3 cellular contexts compared by ENCODE assay signal in the genomic region with DNA sequence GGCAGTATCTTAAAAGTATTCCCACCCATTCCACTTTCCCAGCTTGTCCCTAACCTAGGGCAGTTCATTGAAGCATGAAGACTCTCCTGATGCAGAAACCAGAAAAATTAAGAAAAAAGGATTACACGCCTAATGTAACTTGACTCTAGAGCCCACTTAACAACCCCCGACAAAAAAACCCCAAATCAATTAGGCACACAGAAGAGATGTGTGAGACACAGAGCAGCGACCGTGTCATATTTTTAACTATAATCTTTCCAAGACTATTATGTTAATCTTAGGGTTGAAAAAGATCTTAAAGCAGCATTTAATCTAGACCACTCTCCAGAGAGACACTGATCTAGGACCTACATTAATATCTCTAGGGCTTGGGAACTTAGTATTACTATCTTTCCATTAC.
TF ChIP-seq lines count a peak whose summit lies in the region.

No MANE protein-coding gene starts in this region.

TF ChIP-seq in A549, 52 proteins besides CTCF, POLR2A, EP300 and RAD21 (continued from another document):
- TF ChIP-seq, protein P1, sequence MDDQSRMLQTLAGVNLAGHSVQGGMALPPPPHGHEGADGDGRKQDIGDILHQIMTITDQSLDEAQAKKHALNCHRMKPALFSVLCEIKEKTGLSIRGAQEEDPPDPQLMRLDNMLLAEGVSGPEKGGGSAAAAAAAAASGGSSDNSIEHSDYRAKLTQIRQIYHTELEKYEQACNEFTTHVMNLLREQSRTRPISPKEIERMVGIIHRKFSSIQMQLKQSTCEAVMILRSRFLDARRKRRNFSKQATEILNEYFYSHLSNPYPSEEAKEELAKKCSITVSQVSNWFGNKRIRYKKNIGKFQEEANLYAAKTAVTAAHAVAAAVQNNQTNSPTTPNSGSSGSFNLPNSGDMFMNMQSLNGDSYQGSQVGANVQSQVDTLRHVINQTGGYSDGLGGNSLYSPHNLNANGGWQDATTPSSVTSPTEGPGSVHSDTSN (IDR thresholded peaks at IDR 0.05): no peak
- no peak for TF ChIP-seq ZNF302 (CRISPR knock-in tag; IDR thresholded peaks at IDR 0.05)
- TF ChIP-seq CBX2 (IDR thresholded peaks at IDR 0.05; ENCODE audit: borderline replicate concordance, low read depth): no peak
- no peak for TF ChIP-seq NFE2L2 (conservative IDR thresholded peaks at IDR 0.05; ENCODE audit: low read length)
- TF ChIP-seq RCOR1 (IDR thresholded peaks at IDR 0.05; ENCODE audit: low read depth, low read length): no peak
- TF ChIP-seq EHF (CRISPR knock-in tag; IDR thresholded peaks at IDR 0.05): no peak
- TF ChIP-seq FOSB (CRISPR knock-in tag; IDR thresholded peaks at IDR 0.05): no peak
- no peak for TF ChIP-seq KDM1A (IDR thresholded peaks at IDR 0.05; ENCODE audit: low read depth)
- no peak for TF ChIP-seq HOXA7 (CRISPR knock-in tag; IDR thresholded peaks at IDR 0.05)
- TF ChIP-seq JUNB (IDR thresholded peaks at IDR 0.05): no peak
- TF ChIP-seq JUN (IDR thresholded peaks at IDR 0.05): no peak
- no peak for TF ChIP-seq CBX8 (IDR thresholded peaks at IDR 0.05)

TF ChIP-seq in GM12878, 131 proteins besides CTCF, POLR2A, EP300 and RAD21 (continued from another document):
- no peak for TF ChIP-seq MYC (IDR thresholded peaks at IDR 0.05; ENCODE audit: insufficient read depth, insufficient read length, insufficient replicate concordance, low read length, severe bottlenecking)
- TF ChIP-seq, protein P2, sequence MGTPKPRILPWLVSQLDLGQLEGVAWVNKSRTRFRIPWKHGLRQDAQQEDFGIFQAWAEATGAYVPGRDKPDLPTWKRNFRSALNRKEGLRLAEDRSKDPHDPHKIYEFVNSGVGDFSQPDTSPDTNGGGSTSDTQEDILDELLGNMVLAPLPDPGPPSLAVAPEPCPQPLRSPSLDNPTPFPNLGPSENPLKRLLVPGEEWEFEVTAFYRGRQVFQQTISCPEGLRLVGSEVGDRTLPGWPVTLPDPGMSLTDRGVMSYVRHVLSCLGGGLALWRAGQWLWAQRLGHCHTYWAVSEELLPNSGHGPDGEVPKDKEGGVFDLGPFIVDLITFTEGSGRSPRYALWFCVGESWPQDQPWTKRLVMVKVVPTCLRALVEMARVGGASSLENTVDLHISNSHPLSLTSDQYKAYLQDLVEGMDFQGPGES (IDR thresholded peaks at IDR 0.05): no peak
- TF ChIP-seq, protein P3, sequence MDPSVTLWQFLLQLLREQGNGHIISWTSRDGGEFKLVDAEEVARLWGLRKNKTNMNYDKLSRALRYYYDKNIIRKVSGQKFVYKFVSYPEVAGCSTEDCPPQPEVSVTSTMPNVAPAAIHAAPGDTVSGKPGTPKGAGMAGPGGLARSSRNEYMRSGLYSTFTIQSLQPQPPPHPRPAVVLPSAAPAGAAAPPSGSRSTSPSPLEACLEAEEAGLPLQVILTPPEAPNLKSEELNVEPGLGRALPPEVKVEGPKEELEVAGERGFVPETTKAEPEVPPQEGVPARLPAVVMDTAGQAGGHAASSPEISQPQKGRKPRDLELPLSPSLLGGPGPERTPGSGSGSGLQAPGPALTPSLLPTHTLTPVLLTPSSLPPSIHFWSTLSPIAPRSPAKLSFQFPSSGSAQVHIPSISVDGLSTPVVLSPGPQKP (IDR thresholded peaks at IDR 0.05; ENCODE audit: low read depth, low read length): no peak
- TF ChIP-seq SIX5 (IDR thresholded peaks at IDR 0.05; ENCODE audit: low read depth, low read length, severe bottlenecking): no peak
- no peak for TF ChIP-seq MEF2B (IDR thresholded peaks at IDR 0.05; ENCODE audit: partially characterized antibody, poor library complexity, severe bottlenecking)

TF ChIP-seq in HEK293T, 16 proteins besides CTCF, POLR2A, EP300 and RAD21 (continued from another document):
- TF ChIP-seq FOXA1 (IDR thresholded peaks at IDR 0.05): no peak
